In the genomic region with DNA sequence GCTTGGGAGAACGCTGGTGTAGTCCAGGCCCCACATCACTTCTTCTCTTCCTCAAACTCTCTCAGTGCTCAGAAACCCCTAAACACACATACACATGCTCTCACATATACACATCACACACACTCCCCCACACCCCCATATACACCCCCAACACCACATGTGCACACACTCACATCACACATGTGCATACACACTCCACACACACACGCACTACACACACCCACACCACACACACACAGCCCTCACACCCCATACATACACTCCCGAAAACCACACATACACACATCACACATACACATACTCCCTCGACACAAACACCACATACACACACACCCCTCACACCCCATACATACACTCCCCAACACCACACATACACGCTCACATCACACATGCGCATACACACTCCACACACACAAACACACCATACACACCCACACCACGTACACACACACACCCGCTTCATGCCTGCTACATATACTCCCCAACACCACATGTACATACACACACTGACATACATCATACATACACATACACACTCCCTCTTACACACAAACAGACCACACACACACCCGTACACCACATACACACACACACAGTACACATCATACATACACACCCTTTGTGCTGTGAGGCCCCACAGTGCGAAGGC, we compare ENCODE assay signal across 1 cellular context.
TF ChIP-seq lines count a peak whose summit lies in the region.

No MANE protein-coding gene starts in this region.

TF ChIP-seq in IMR-90, 13 proteins besides CTCF, POLR2A, EP300 and RAD21 (continued from another document):
- no peak for TF ChIP-seq ELK1 (IDR thresholded peaks at IDR 0.05; ENCODE audit: borderline replicate concordance, low read depth, low read length)
- TF ChIP-seq SMC3 (IDR thresholded peaks at IDR 0.05; ENCODE audit: low read depth, low read length), result no peak
